ENCODE assay signal across 14 cellular contexts in the genomic region with DNA sequence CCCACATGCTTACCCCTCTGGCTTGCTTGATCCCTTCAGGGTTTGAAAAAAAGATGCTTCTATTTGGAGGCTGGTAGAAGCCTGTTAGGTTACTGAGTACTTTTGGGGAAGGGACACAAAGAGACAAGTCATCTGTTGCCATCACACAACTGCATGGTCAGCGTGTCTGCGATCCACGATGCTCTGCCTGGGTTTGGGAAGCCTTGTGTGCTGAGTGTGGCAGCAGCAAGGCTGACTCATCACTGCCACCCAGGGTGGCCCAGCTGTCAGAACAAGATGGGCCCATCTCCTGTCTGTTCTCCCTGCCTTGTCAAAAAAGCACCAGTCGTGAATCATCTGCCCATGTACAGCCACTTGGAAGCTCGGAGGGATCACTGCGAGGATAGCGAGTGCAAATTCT. TPM values are rescaled to one million over a fixed set of nuclear protein-coding genes. Genes with fewer than 3 reads are reported as not detected.
DNase-seq lines count a peak whose midpoint lies in the region; ATAC-seq and TF ChIP-seq lines count a peak whose summit lies in the region.
"Had no signal": no experiment of that assay in that cellular context is flagged by ENCODE, and none has a peak within 500 bp of the region (broad histone marks: within the 10 kb centered on the region; RNA-seq: fewer than 3 reads in every experiment).

No MANE protein-coding gene starts in this region.

- no peak overlapping the region for H3K4me3 Mint-ChIP-seq in activated naive CD8-positive, alpha-beta T cell treated with anti-CD3 and anti-CD28 coated beads, Interleukin-2, amount 50 U/mL, for 24 hours

- H3K36me3 Mint-ChIP-seq in activated naive CD8-positive, alpha-beta T cell treated with anti-CD3 and anti-CD28 coated beads, Interleukin-2, amount 50 U/mL, for 24 hours (ENCODE audit: low read depth) = peaks cover 17% of the 10 kb centered on the region

- H3K4me1 Mint-ChIP-seq in activated naive CD8-positive, alpha-beta T cell treated with anti-CD3 and anti-CD28 coated beads, Interleukin-2, amount 50 U/mL, for 24 hours = peaks cover 62% of the 10 kb centered on the region

- POLR2A ChIA-PET in PC-9 (lab: Charles Lee; ENCODE audit: unreplicated experiment) = no interaction called here

- peaks cover 98% of the 10 kb centered on the region for H3K79me2 ChIP-seq in PC-9 (ENCODE audit: low read depth)

- H3K4me1 ChIP-seq in PC-9 (replicated peaks; ENCODE audit: insufficient read depth) = peaks cover 28% of the 10 kb centered on the region
- H3K4me1 ChIP-seq: pancreas had no signal

- no peaks in the 10 kb centered on the region for H3K9me3 Mint-ChIP-seq in activated naive CD8-positive, alpha-beta T cell treated with anti-CD3 and anti-CD28 coated beads, Interleukin-2, amount 50 U/mL, for 24 hours

- H3K27ac Mint-ChIP-seq in activated naive CD8-positive, alpha-beta T cell treated with anti-CD3 and anti-CD28 coated beads, Interleukin-2, amount 50 U/mL, for 24 hours = peak overlapping the region; percentile 59

- no peak overlapping the region for H2AFZ ChIP-seq in PC-9

- H3K36me3 ChIP-seq in MG63 (no peaks in the 10 kb centered on the region; the same call in none of the 2 replicates), PC-9 (ENCODE audit: low read depth) (peaks cover 11% of the 10 kb centered on the region)
- H3K36me3 ChIP-seq: pancreas, vagina had no signal

- H3K27me3 ChIP-seq in MG63 (no peaks in the 10 kb centered on the region), PC-9 (ENCODE audit: insufficient read depth, low read depth) (no peaks in the 10 kb centered on the region)
- H3K27me3 ChIP-seq: pancreas, vagina had no signal

- ATAC-seq in activated naive CD8-positive, alpha-beta T cell treated with anti-CD3 and anti-CD28 coated beads, Interleukin-2, amount 50 U/mL, for 24 hours = peak; percentile 71
- no peak for ATAC-seq in GM21526 (IDR thresholded peaks at IDR 0.05; ENCODE audit: low FRiP score, unreplicated experiment)

- BruUV-seq in PC-9 (replicated peaks; lab: Mats Ljungman, UMichigan) = no TSS peak

- no peak overlapping the region for H3K4me2 ChIP-seq in PC-9

- H3K4me3 ChIP-seq in MG63 (no peak overlapping the region), PC-9 (no peak overlapping the region)
- H3K4me3 ChIP-seq: pancreas, vagina had no signal

- no peak overlapping the region for H3K27ac ChIP-seq in PC-9
- H3K27ac ChIP-seq: pancreas, vagina, VCaP had no signal

- no peaks in the 10 kb centered on the region for H3K27me3 Mint-ChIP-seq in activated naive CD8-positive, alpha-beta T cell treated with anti-CD3 and anti-CD28 coated beads, Interleukin-2, amount 50 U/mL, for 24 hours

- no peaks in the 10 kb centered on the region for H3K9me3 ChIP-seq in MG63
- H3K9me3 ChIP-seq in PC-9 (ENCODE audit: insufficient read depth, low read depth) = no peaks in the 10 kb centered on the region
- H3K9me3 ChIP-seq: pancreas, vagina had no signal

- H3K9me2 ChIP-seq in PC-9 (ENCODE audit: insufficient read depth) = no peaks in the 10 kb centered on the region

- intact Hi-C loops in posterior cingulate gyrus (cut with DNase I) = no loop called here
- intact Hi-C loops in PC-9 (cut with micrococcal nuclease; ENCODE audit: unreplicated experiment) = no loop called here

- peaks cover 62% of the 10 kb centered on the region for H3F3A ChIP-seq in PC-9 (ENCODE audit: insufficient read depth, low read depth)

- no peaks in the 10 kb centered on the region for H4K20me1 ChIP-seq in PC-9 (ENCODE audit: insufficient read depth)

- peak; percentile 38 for DNase-seq in NCI-H2171 treated with DMSO at 0.1 percent for 48 hours (lab: John Stamatoyannopoulos, UW)
- DNase-seq in NCI-H2171 (lab: John Stamatoyannopoulos, UW) = no peak
- DNase-seq in MG63 = peak; percentile 52
- no peak for DNase-seq in activated naive CD8-positive, alpha-beta T cell treated with anti-CD3 and anti-CD28 coated beads, Interleukin-2, amount 50 U/mL, for 24 hours
- peak in 6 of 10 donors; percentile 25 to 92 (median 64) for DNase-seq in posterior cingulate gyrus
- DNase-seq in PC-9 = no peak
- no peak for DNase-seq in NOMO-1 treated with DMSO at 0.1 percent for 48 hours (lab: John Stamatoyannopoulos, UW; ENCODE audit: unreplicated experiment)
- DNase-seq: DMS79, NCI-H510A, pancreas, SHP77 had no signal

- CTCF ChIA-PET in PC-9 (lab: Charles Lee) = no interaction called here

- TF ChIP-seq CTCF in PC-9 (conservative IDR thresholded peaks at IDR 0.05) = no peak

RNA-seq across cellular contexts. Expression of gene UBASH3B, which starts 26.2 kb away (rescaled TPM):
- total RNA-seq in MG63 (2014; rRNA removed; shearing (Covaris generic); ENCODE audit: low replicate concordance) = 9.4 and 16.4 TPM in 2 replicates
- total RNA-seq in PC-9 (2021) = 80.3 and 81.9 TPM in 2 replicates

Comparison
In these comparisons a context has a peak if more than half of its experiments do, and no peak if none do; other contexts are left out.
1. DNase-seq: peak in NCI-H2171 treated with DMSO at 0.1 percent for 48 hours (single experiment), MG63 (single experiment) and posterior cingulate gyrus (6 of 10); none in NCI-H2171 (single experiment), activated naive CD8-positive, alpha-beta T cell treated with anti-CD3 and anti-CD28 coated beads, Interleukin-2, amount 50 U/mL, for 24 hours (single experiment), PC-9 (0 of 2) and NOMO-1 treated with DMSO at 0.1 percent for 48 hours (single experiment).